In genomic region chr6:119418084-119418483, GRCh38 we compare ENCODE assay signal across 6 cellular contexts.
DNase-seq lines count a peak whose midpoint lies in the region; ATAC-seq, FAIRE-seq and TF ChIP-seq lines count a peak whose summit lies in the region.
"Not testable (repeated sequence)": the region's sequence is repeated elsewhere in the genome, so short reads cannot be mapped to it uniquely, and the experiment has no call there.

No MANE protein-coding gene starts in this region.

- not testable (repeated sequence) for FAIRE-seq in HepG2 (lab: Jason Lieb, UNC)

- not testable (repeated sequence) for H4K8ac ChIP-seq in trophoblast cell (ENCODE audit: low read depth, low read length)

- H2BK5ac ChIP-seq in trophoblast cell (ENCODE audit: low read depth, low read length, poor library complexity) = not testable (repeated sequence)

- in situ Hi-C loops in HepG2 (cut with HindIII; ENCODE audit: extremely low pct_ligation_motif_present, low pct_unique_long_range_greater_than_20kb) = not testable (repeated sequence)

- H2BK120ac ChIP-seq in trophoblast cell (ENCODE audit: insufficient read depth, low read length, poor library complexity) = not testable (repeated sequence)

- ATAC-seq in WTC11 = not testable (repeated sequence)
- 0 out of 3 replicates have a peak, but pooled peaks have one; percentile 25 for ATAC-seq in HepG2

- TF ChIP-seq CTCF in WTC11 (IDR thresholded peaks at IDR 0.05); HepG2 (CRISPR knock-in tag; IDR thresholded peaks at IDR 0.05): not testable (repeated sequence)

- intact Hi-C loops in HepG2 (cut with micrococcal nuclease; ENCODE audit: unreplicated experiment) = not testable (repeated sequence)

- H2AK5ac ChIP-seq in trophoblast cell (ENCODE audit: low read length) = not testable (repeated sequence)

- H4K91ac ChIP-seq in trophoblast cell (ENCODE audit: low read depth, low read length) = not testable (repeated sequence)

- not testable (repeated sequence) for H3K23ac ChIP-seq in trophoblast cell (ENCODE audit: low read length)

- CTCF ChIA-PET in WTC11 (lab: Charles Lee); HepG2 (lab: Yijun Ruan, JAX; ENCODE audit: low intra/inter-chr PET ratio, low total read pairs): not testable (repeated sequence)

- DNase-seq in ELF-1 (ENCODE audit: low read depth, low spot score) (peak; percentile 51), NT2/D1 (ENCODE audit: low read depth, low spot score) (peak; percentile 6), WTC11 (ENCODE audit: low spot score) (peak; percentile 16), islet precursor cell (peak; percentile 57), HepG2 (ENCODE audit: low spot score) (peak; percentile 29)
- DNase-seq in trophoblast cell = not testable (repeated sequence)

- peak overlapping the region; percentile 19; the same call in 1 of the 2 replicates for H3K4me2 ChIP-seq in HepG2 (ENCODE audit: low read depth, low read length)
- not testable (repeated sequence) for H3K4me2 ChIP-seq in trophoblast cell (ENCODE audit: low read length)

- H3K4me1 ChIP-seq in NT2/D1 (ENCODE audit: insufficient read depth, insufficient read length); HepG2 (ENCODE audit: insufficient read depth, low read length); trophoblast cell (ENCODE audit: control insufficient read depth in 1 of 2, insufficient read depth in 2 of 2, low read length in 2 of 2): not testable (repeated sequence)

- not testable (repeated sequence) for H3K18ac ChIP-seq in trophoblast cell (ENCODE audit: low read length)

- not testable (repeated sequence) for H3K9ac ChIP-seq in NT2/D1 (ENCODE audit: insufficient read length, low read depth); HepG2 (ENCODE audit: insufficient read depth, low read depth, low read length); trophoblast cell (ENCODE audit: low read length)

- not testable (repeated sequence) for BruUV-seq in HepG2 (replicated peaks; lab: Mats Ljungman, UMichigan)

- H3K4me3 ChIP-seq in NT2/D1 (ENCODE audit: insufficient read length, low read depth); HepG2 (replicated peaks in 1 of 3; ENCODE audit: insufficient read depth in 1 of 3, low read depth in 2 of 3, low read length in 3 of 3); trophoblast cell (ENCODE audit: low read depth, low read length): not testable (repeated sequence)

- H3K27me3 ChIP-seq in NT2/D1 (ENCODE audit: insufficient read depth, insufficient read length); HepG2 (ENCODE audit: control insufficient read depth in 1 of 2, insufficient read depth in 2 of 2, low read length in 2 of 2); trophoblast cell (ENCODE audit: insufficient read depth, low read length): not testable (repeated sequence)

- H3K9me3 ChIP-seq in NT2/D1 (ENCODE audit: insufficient read depth, low read length); HepG2 (ENCODE audit: low read length); trophoblast cell (ENCODE audit: insufficient read depth, low read depth, low read length): not testable (repeated sequence)

- not testable (repeated sequence) for TF ChIP-seq EP300 in HepG2 (IDR thresholded peaks at IDR 0.05; ENCODE audit: low read depth in 2 of 2, low read length in 2 of 2); HepG2 (CRISPR knock-in tag; IDR thresholded peaks at IDR 0.05; ENCODE audit: borderline replicate concordance)

- H3K14ac ChIP-seq in trophoblast cell (ENCODE audit: low read length) = not testable (repeated sequence)

- not testable (repeated sequence) for H3K79me2 ChIP-seq in HepG2 (ENCODE audit: insufficient read depth, low read length); trophoblast cell (ENCODE audit: control insufficient read depth, insufficient read depth, low read length, poor library complexity)

- not testable (repeated sequence) for H3K4me1 Mint-ChIP-seq in WTC11

- H2AFZ ChIP-seq in HepG2 (ENCODE audit: low read length); trophoblast cell (ENCODE audit: insufficient read depth, low read length, poor library complexity): not testable (repeated sequence)

- H3K27ac Mint-ChIP-seq in WTC11 = not testable (repeated sequence)

- not testable (repeated sequence) for H4K20me1 ChIP-seq in HepG2 (ENCODE audit: insufficient read depth, low read length)

- H4K12ac ChIP-seq in trophoblast cell (ENCODE audit: low read depth, low read length) = not testable (repeated sequence)

- peaks cover 66% of the 10 kb centered on the region for H3K9me3 Mint-ChIP-seq in WTC11

- TF ChIP-seq POLR2A in HepG2 (IDR thresholded peaks at IDR 0.05; ENCODE audit: insufficient read depth in 1 of 2, low read depth in 2 of 2, low read length in 2 of 2) = not testable (repeated sequence)

- WGBS in HepG2 (ENCODE audit: low lambda C conversion rate) = 0% methylated on average over 2 of the region's 2 CpGs
- no CpG with 5 or more reads among the region's 2 CpGs for WGBS in trophoblast cell (ENCODE audit: extremely low coverage, insufficient coverage, insufficient read length)

- H3K27me3 Mint-ChIP-seq in WTC11 (ENCODE audit: low read depth) = not testable (repeated sequence)

- not testable (repeated sequence) for H3K79me1 ChIP-seq in trophoblast cell (ENCODE audit: low read length)

- not testable (repeated sequence) for H3K36me3 ChIP-seq in NT2/D1 (ENCODE audit: insufficient read depth, insufficient read length, low read length); HepG2 (replicated peaks in 1 of 2; ENCODE audit: control insufficient read depth in 1 of 2, insufficient read depth in 2 of 2, low read length in 2 of 2); trophoblast cell (ENCODE audit: control insufficient read depth in 1 of 2, insufficient read depth in 2 of 2, low read length in 2 of 2)

- H2BK12ac ChIP-seq in trophoblast cell (ENCODE audit: low read length) = peak overlapping the region; percentile 40

- POLR2A ChIA-PET in WTC11 (lab: Charles Lee); HepG2 (lab: Yijun Ruan, JAX): not testable (repeated sequence)

- not testable (repeated sequence) for H3K4ac ChIP-seq in trophoblast cell (ENCODE audit: low read depth, low read length)

- not testable (repeated sequence) for TF ChIP-seq RAD21 in HepG2 (CRISPR knock-in tag; IDR thresholded peaks at IDR 0.05)

- not testable (repeated sequence) for H3K36me3 Mint-ChIP-seq in WTC11

- H3K4me3 Mint-ChIP-seq in WTC11 = not testable (repeated sequence)

- H3K27ac ChIP-seq in HepG2 (ENCODE audit: extremely low read length, insufficient read depth, low read length); trophoblast cell (ENCODE audit: low read depth, low read length): not testable (repeated sequence)

TF ChIP-seq in HepG2, 621 proteins besides CTCF, POLR2A, EP300 and RAD21:
- TF ChIP-seq FOXO4 (CRISPR knock-in tag; conservative IDR thresholded peaks at IDR 0.05) (0 out of 2 replicates have a peak, but pooled peaks have one; percentile 54), ZNF281 (CRISPR knock-in tag; IDR thresholded peaks at IDR 0.05; ENCODE audit: borderline replicate concordance) (peak; percentile 76; the same call in 1 of the 2 replicates)
